In genomic region chr19:56350416-56351045, GRCh38 we compare ENCODE assay signal across 8 cellular contexts. TPM values are rescaled to one million over a fixed set of nuclear protein-coding genes. Genes with fewer than 3 reads are reported as not detected.
DNase-seq lines count a peak whose midpoint lies in the region; ATAC-seq and TF ChIP-seq lines count a peak whose summit lies in the region.

No MANE protein-coding gene starts in this region.

- POLR2A ChIA-PET in SK-N-SH (lab: Yijun Ruan, JAX), result no interaction called here

- H3K27ac ChIP-seq in Karpas-422 (ENCODE audit: low read length) (no peak overlapping the region), SK-N-SH (ENCODE audit: low read depth in 2 of 2, low read length in 1 of 2) (no peak overlapping the region), brain microvascular endothelial cell (no peak overlapping the region), liver (ENCODE audit: low read depth in 1 of 2, low read length in 2 of 2) (no peak overlapping the region)

- H3K9me2 ChIP-seq in Karpas-422 (replicated peaks; ENCODE audit: insufficient read depth, low read length), result no peaks in the 10 kb centered on the region
- no peaks in the 10 kb centered on the region for H3K9me2 ChIP-seq in SK-N-SH

- no peaks in the 10 kb centered on the region for H4K20me1 ChIP-seq in Karpas-422 (ENCODE audit: insufficient read depth, low read depth, low read length)
- H4K20me1 ChIP-seq in SK-N-SH (ENCODE audit: insufficient read depth), result no peaks in the 10 kb centered on the region

- H3K4me1 ChIP-seq in Karpas-422 (ENCODE audit: low read length) (no peaks in the 10 kb centered on the region), SK-N-SH (ENCODE audit: control insufficient read depth in 1 of 2, insufficient read depth in 2 of 2, low read depth in 1 of 2, low read length in 1 of 2) (no peaks in the 10 kb centered on the region), liver (ENCODE audit: control insufficient read depth in 4 of 4, insufficient read depth in 4 of 4, low read length in 3 of 4) (peaks cover 0 to 9% (median 6%) of the 10 kb centered on the region in 4 donors)

- DNase-seq in DMS 273 (lab: John Stamatoyannopoulos, UW; ENCODE audit: unreplicated experiment) (peak; percentile 80), Karpas-422 (peak; percentile 92), SK-N-SH (peak; percentile 55), brain microvascular endothelial cell (peak; percentile 44)
- peak; percentile 17 for DNase-seq in stimulated activated CD8-positive, alpha-beta memory T cell treated with anti-CD3 and anti-CD28 coated beads, Interleukin-7, amount 100 ng/mL, for 24 hours (ENCODE audit: low read depth)

- no peaks in the 10 kb centered on the region for H3K36me3 ChIP-seq in Karpas-422 (ENCODE audit: insufficient read depth, low read length)
- no peaks in the 10 kb centered on the region for H3K36me3 ChIP-seq in SK-N-SH (replicated peaks in 1 of 2; ENCODE audit: control insufficient read depth in 1 of 2, insufficient read depth in 2 of 2, low read length in 1 of 2)
- H3K36me3 ChIP-seq in brain microvascular endothelial cell (replicated peaks), result no peaks in the 10 kb centered on the region
- no peaks in the 10 kb centered on the region for H3K36me3 ChIP-seq in liver (ENCODE audit: control insufficient read depth in 4 of 4, insufficient read depth in 3 of 4, low read depth in 1 of 4, low read length in 3 of 4)

- H2AFZ ChIP-seq in Karpas-422 (ENCODE audit: low read length), result no peak overlapping the region
- peak overlapping the region; percentile 52; the same call in 1 of the 2 replicates for H2AFZ ChIP-seq in SK-N-SH (ENCODE audit: low read depth)

- H3F3A ChIP-seq in SK-N-SH (replicated peaks; ENCODE audit: insufficient read depth), result no peaks in the 10 kb centered on the region

- H3K79me2 ChIP-seq in Karpas-422 (ENCODE audit: low read length), result no peaks in the 10 kb centered on the region
- no peaks in the 10 kb centered on the region for H3K79me2 ChIP-seq in SK-N-SH (ENCODE audit: insufficient read depth)

- no peak for ATAC-seq in GM21423 (IDR thresholded peaks at IDR 0.05; ENCODE audit: unreplicated experiment)
- ATAC-seq in GM18858 (IDR thresholded peaks at IDR 0.05; ENCODE audit: unreplicated experiment), result no peak

- peak; percentile 81 for TF ChIP-seq CTCF in SK-N-SH (IDR thresholded peaks at IDR 0.05)
- peak; percentile 79 for TF ChIP-seq CTCF in brain microvascular endothelial cell (IDR thresholded peaks at IDR 0.05; ENCODE audit: low read depth, low read length, missing control alignments)
- peak; percentile 62 for TF ChIP-seq CTCF in liver (IDR thresholded peaks at IDR 0.05; ENCODE audit: low read depth, low read length, missing input control)

- H3K27me3 ChIP-seq in Karpas-422 (ENCODE audit: low read length) (no peaks in the 10 kb centered on the region), SK-N-SH (ENCODE audit: insufficient read depth) (no peaks in the 10 kb centered on the region), brain microvascular endothelial cell (replicated peaks) (no peaks in the 10 kb centered on the region), liver (ENCODE audit: control insufficient read depth in 4 of 4, insufficient read depth in 4 of 4, low read length in 3 of 4) (no peaks in the 10 kb centered on the region)

- TF ChIP-seq EP300 in SK-N-SH (IDR thresholded peaks at IDR 0.05; ENCODE audit: borderline replicate concordance in 1 of 2, low read depth in 1 of 2, low read length in 1 of 2), result no peak

- H3K4me2 ChIP-seq in Karpas-422 (ENCODE audit: low read depth, low read length, poor library complexity, severe bottlenecking), result no peak overlapping the region
- H3K4me2 ChIP-seq in SK-N-SH, result no peak overlapping the region

- TF ChIP-seq RAD21 in SK-N-SH (IDR thresholded peaks at IDR 0.05; ENCODE audit: low read length) (peak; percentile 73), liver (IDR thresholded peaks at IDR 0.05) (peak; percentile 65 to 75)

- H3K9ac ChIP-seq in Karpas-422 (ENCODE audit: low read length) (no peak overlapping the region), SK-N-SH (no peak overlapping the region), liver (ENCODE audit: low read depth in 1 of 2, low read length in 2 of 2) (no peak overlapping the region)

- H3K4me3 ChIP-seq in Karpas-422 (ENCODE audit: low read length) (no peak overlapping the region), SK-N-SH (ENCODE audit: low read depth in 2 of 2, low read length in 1 of 2) (no peak overlapping the region), brain microvascular endothelial cell (ENCODE audit: low read depth, low read length) (no peak overlapping the region), liver (ENCODE audit: low read depth in 1 of 3, low read length in 3 of 3) (no peak overlapping the region)

- WGBS in SK-N-SH (ENCODE audit: low lambda C conversion rate), result 17% methylated on average over 8 of the region's 8 CpGs
- WGBS in liver, result 34% methylated on average over 8 of the region's 8 CpGs

- H3K9me3 ChIP-seq in Karpas-422 (ENCODE audit: low read length), result no peaks in the 10 kb centered on the region
- H3K9me3 ChIP-seq in SK-N-SH, result no peaks in the 10 kb centered on the region
- peaks cover 0 to 4% (median 1%) of the 10 kb centered on the region in 4 donors for H3K9me3 ChIP-seq in liver (ENCODE audit: control insufficient read depth in 4 of 4, low read length in 3 of 4)

- CTCF ChIA-PET in SK-N-SH (lab: Yijun Ruan, JAX), result interaction anchor here (0.8 to 7.2 kb wide), 9 partner anchors 16 to 748 kb away, joined by 3 to 53 read pairs (median 4); no protein-coding TSS in a partner anchor

- in situ Hi-C loops in brain microvascular endothelial cell (cut with HindIII; ENCODE audit: low pct_ligation_motif_present, low sequenced_read_pairs), result no loop called here

TF ChIP-seq in SK-N-SH, 30 proteins besides CTCF, POLR2A, EP300 and RAD21:
- TF ChIP-seq SMC3 (IDR thresholded peaks at IDR 0.05; ENCODE audit: low read depth, low read length) (peak; percentile 44), GATA2 (CRISPR knock-in tag; IDR thresholded peaks at IDR 0.05) (no peak)
TF ChIP-seq in SK-N-SH: peak in this region for 1.

TF ChIP-seq in liver, 16 proteins besides CTCF, POLR2A, EP300 and RAD21:
- no peak for TF ChIP-seq ATF3 (IDR thresholded peaks at IDR 0.05)
- no peak for TF ChIP-seq ZBTB33 (IDR thresholded peaks at IDR 0.05)
- no peak for TF ChIP-seq HNF4G (IDR thresholded peaks at IDR 0.05)
- no peak for TF ChIP-seq MAX (IDR thresholded peaks at IDR 0.05)
- no peak for TF ChIP-seq FOXA2 (IDR thresholded peaks at IDR 0.05)
- no peak for TF ChIP-seq JUND (IDR thresholded peaks at IDR 0.05)

RNA-seq across cellular contexts. Expression of gene ZSCAN5A, which starts 35.9 kb away (rescaled TPM):
- total RNA-seq in Karpas-422 (2014; rRNA removed; shearing (Covaris generic); ENCODE audit: low replicate concordance), result 14.4 and 16.2 TPM in 2 replicates
- polyA plus RNA-seq in SK-N-SH (2012; rRNA removed) (6.8 and 11.7 TPM in 2 replicates), liver (1 to 10 TPM; 2.2 to 2.7 TPM)
- 5.3 and 5.8 TPM in 2 replicates for polyA plus RNA-seq in SK-N-SH (2012; cell fraction: cytosol; rRNA removed)
- 6.7 and 8.1 TPM in 2 replicates for polyA plus RNA-seq in SK-N-SH (2012; cell fraction: nucleus; rRNA removed)
- 1 to 10 TPM; 7.4 to 9.6 TPM for total RNA-seq in liver

RNA-seq across cellular contexts. Expression of gene ZNF582, which starts 42.8 kb away (rescaled TPM):
- total RNA-seq in Karpas-422 (2014; rRNA removed; shearing (Covaris generic); ENCODE audit: low replicate concordance), result 2.6 and 3.4 TPM in 2 replicates
- 4.5 and 5.9 TPM in 2 replicates for polyA plus RNA-seq in SK-N-SH (2012; rRNA removed)
- polyA plus RNA-seq in SK-N-SH (2012; cell fraction: cytosol; rRNA removed), result 6.0 and 8.2 TPM in 2 replicates
- polyA plus RNA-seq in SK-N-SH (2012; cell fraction: nucleus; rRNA removed), result 4.1 and 7.2 TPM in 2 replicates
- total RNA-seq in liver, result 1 to 10 TPM; 1.3 to 2.1 TPM
- 1 to 10 TPM; 1.3 to 1.5 TPM for polyA plus RNA-seq in liver

RNA-seq across cellular contexts. Expression of gene ZNF583, which starts 53.6 kb away (rescaled TPM):
- total RNA-seq in Karpas-422 (2014; rRNA removed; shearing (Covaris generic); ENCODE audit: low replicate concordance), result 4.9 and 6.7 TPM in 2 replicates
- polyA plus RNA-seq in SK-N-SH (2012; rRNA removed) (1.9 and 2.1 TPM in 2 replicates), liver (1 to 10 TPM in 1 of 2 donors, under 1 TPM in 1; 0.75 to 1.5 TPM)
- polyA plus RNA-seq in SK-N-SH (2012; cell fraction: cytosol; rRNA removed), result 2.6 and 2.7 TPM in 2 replicates
- 1.8 and 4.3 TPM in 2 replicates for polyA plus RNA-seq in SK-N-SH (2012; cell fraction: nucleus; rRNA removed)
- 1 to 10 TPM; 2.3 to 2.5 TPM for total RNA-seq in liver

Comparison
In these comparisons a context has a peak if more than half of its experiments do, and no peak if none do; other contexts are left out.
1. DNase-seq: peak in every context shown above with its lines; median percentile 92 in Karpas-422; 80 in DMS 273; 55 in SK-N-SH; 44 in brain microvascular endothelial cell; 17 in stimulated activated CD8-positive, alpha-beta memory T cell treated with anti-CD3 and anti-CD28 coated beads, Interleukin-7, amount 100 ng/mL, for 24 hours.